In genomic region chr9:71909887-71910601, GRCh38 we compare ENCODE assay signal across 2 cellular contexts.
TF ChIP-seq lines count a peak whose summit lies in the region.

No MANE protein-coding gene starts in this region.

TF ChIP-seq in SK-N-SH treated with all-trans-retinoic acid at 6 μM for 48 hours, 23 proteins besides CTCF, POLR2A, EP300 and RAD21 (continued from another document):
- TF ChIP-seq ZFP3 (CRISPR knock-in tag; IDR thresholded peaks at IDR 0.05) (no peak), BACH2 (CRISPR knock-in tag; IDR thresholded peaks at IDR 0.05; ENCODE audit: borderline replicate concordance) (no peak), ESRRG (CRISPR knock-in tag; IDR thresholded peaks at IDR 0.05) (no peak), POU6F1 (CRISPR knock-in tag; IDR thresholded peaks at IDR 0.05; ENCODE audit: borderline replicate concordance, low read depth) (no peak), ZC3H10 (CRISPR knock-in tag; IDR thresholded peaks at IDR 0.05) (no peak), ISL1 (CRISPR knock-in tag; IDR thresholded peaks at IDR 0.05) (no peak), ZNF70 (CRISPR knock-in tag; IDR thresholded peaks at IDR 0.05) (no peak), ARNTL (CRISPR knock-in tag; IDR thresholded peaks at IDR 0.05; ENCODE audit: borderline replicate concordance, low read depth) (no peak), ZNF8 (CRISPR knock-in tag; IDR thresholded peaks at IDR 0.05) (no peak), TSHZ2 (CRISPR knock-in tag; IDR thresholded peaks at IDR 0.05) (no peak), OSR1 (CRISPR knock-in tag; IDR thresholded peaks at IDR 0.05) (no peak), ZNF565 (CRISPR knock-in tag; conservative IDR thresholded peaks at IDR 0.05; ENCODE audit: low read depth) (no peak), RARB (CRISPR knock-in tag; IDR thresholded peaks at IDR 0.05) (no peak), CSRNP3 (CRISPR knock-in tag; IDR thresholded peaks at IDR 0.05) (no peak), SNAI2 (CRISPR knock-in tag; IDR thresholded peaks at IDR 0.05) (no peak), PATZ1 (CRISPR knock-in tag; IDR thresholded peaks at IDR 0.05; ENCODE audit: borderline replicate concordance) (no peak), ZFP30 (CRISPR knock-in tag; IDR thresholded peaks at IDR 0.05) (no peak), TOX (CRISPR knock-in tag; IDR thresholded peaks at IDR 0.05; ENCODE audit: borderline replicate concordance) (no peak)

TF ChIP-seq in K562, 482 proteins besides CTCF, POLR2A, EP300 and RAD21 (continued from another document):
- TF ChIP-seq CHAMP1 (IDR thresholded peaks at IDR 0.05) (no peak), MYC (IDR thresholded peaks at IDR 0.05; ENCODE audit: low read depth, low read length) (no peak), MYC (CRISPR knock-in tag; IDR thresholded peaks at IDR 0.05; ENCODE audit: borderline replicate concordance, low read depth) (no peak), E2F6 (IDR thresholded peaks at IDR 0.05; ENCODE audit: borderline replicate concordance in 1 of 2, extremely low read depth in 1 of 2, insufficient read depth in 1 of 2, insufficient read length in 1 of 2, low read depth in 1 of 2, low read length in 1 of 2, poor library complexity in 1 of 2, severe bottlenecking in 1 of 2) (peak in 1 of 2 experiments; percentile 22), TCFL5 (CRISPR knock-in tag; conservative IDR thresholded peaks at IDR 0.05) (no peak), PREB (CRISPR knock-in tag; IDR thresholded peaks at IDR 0.05) (no peak), BCL6 (CRISPR knock-in tag; IDR thresholded peaks at IDR 0.05) (no peak), PHF8 (IDR thresholded peaks at IDR 0.05; ENCODE audit: borderline replicate concordance, low read length) (no peak), CREB3 (tag; conservative IDR thresholded peaks at IDR 0.05; ENCODE audit: low read depth) (no peak), DPF2 (IDR thresholded peaks at IDR 0.05) (0 out of 2 replicates have a peak, but pooled peaks have one; percentile 12), IRF1 (CRISPR knock-in tag; IDR thresholded peaks at IDR 0.05; ENCODE audit: borderline replicate concordance) (no peak), TAF1 (IDR thresholded peaks at IDR 0.05; ENCODE audit: control insufficient read depth, extremely low read depth, insufficient read depth, low read length, severe bottlenecking) (peak; percentile 28), CREB1 (IDR thresholded peaks at IDR 0.05) (no peak), CREB1 (CRISPR knock-in tag; IDR thresholded peaks at IDR 0.05) (no peak), USF2 (CRISPR knock-in tag; IDR thresholded peaks at IDR 0.05) (no peak), CHD1 (IDR thresholded peaks at IDR 0.05; ENCODE audit: low read length) (peak; percentile 8), CBX8 (IDR thresholded peaks at IDR 0.05; ENCODE audit: borderline replicate concordance, extremely low read depth, low read depth, low read length, poor library complexity, severe bottlenecking) (no peak), FOXA3 (CRISPR knock-in tag; conservative IDR thresholded peaks at IDR 0.05 in 1 of 2, IDR thresholded peaks at IDR 0.05 in 1 of 2) (no peak), CTCFL (IDR thresholded peaks at IDR 0.05; ENCODE audit: borderline replicate concordance, insufficient read depth, low read depth, low read length, poor library complexity, severe bottlenecking) (peak; percentile 9), ZNF655 (CRISPR knock-in tag; IDR thresholded peaks at IDR 0.05) (no peak), BRF1 (IDR thresholded peaks at IDR 0.05; ENCODE audit: borderline replicate concordance, extremely low read depth, insufficient read length) (no peak), PCBP2 (IDR thresholded peaks at IDR 0.05; ENCODE audit: low read depth, low read length, poor library complexity, severe bottlenecking) (no peak), BMI1 (IDR thresholded peaks at IDR 0.05; ENCODE audit: low read length) (no peak), ZC3H8 (IDR thresholded peaks at IDR 0.05) (no peak), ZNF277 (CRISPR knock-in tag; IDR thresholded peaks at IDR 0.05; ENCODE audit: borderline replicate concordance) (no peak), ETS2 (tag; IDR thresholded peaks at IDR 0.05; ENCODE audit: borderline replicate concordance, poor library complexity, severe bottlenecking) (no peak), ZNF175 (CRISPR knock-in tag; IDR thresholded peaks at IDR 0.05; ENCODE audit: low read depth) (no peak), EP400 (IDR thresholded peaks at IDR 0.05) (no peak), ZNF583 (CRISPR knock-in tag; IDR thresholded peaks at IDR 0.05) (no peak), ZNF584 (CRISPR knock-in tag; IDR thresholded peaks at IDR 0.05; ENCODE audit: low read depth) (no peak)
